ENCODE assay signal across 1 cellular context in the genomic region with DNA sequence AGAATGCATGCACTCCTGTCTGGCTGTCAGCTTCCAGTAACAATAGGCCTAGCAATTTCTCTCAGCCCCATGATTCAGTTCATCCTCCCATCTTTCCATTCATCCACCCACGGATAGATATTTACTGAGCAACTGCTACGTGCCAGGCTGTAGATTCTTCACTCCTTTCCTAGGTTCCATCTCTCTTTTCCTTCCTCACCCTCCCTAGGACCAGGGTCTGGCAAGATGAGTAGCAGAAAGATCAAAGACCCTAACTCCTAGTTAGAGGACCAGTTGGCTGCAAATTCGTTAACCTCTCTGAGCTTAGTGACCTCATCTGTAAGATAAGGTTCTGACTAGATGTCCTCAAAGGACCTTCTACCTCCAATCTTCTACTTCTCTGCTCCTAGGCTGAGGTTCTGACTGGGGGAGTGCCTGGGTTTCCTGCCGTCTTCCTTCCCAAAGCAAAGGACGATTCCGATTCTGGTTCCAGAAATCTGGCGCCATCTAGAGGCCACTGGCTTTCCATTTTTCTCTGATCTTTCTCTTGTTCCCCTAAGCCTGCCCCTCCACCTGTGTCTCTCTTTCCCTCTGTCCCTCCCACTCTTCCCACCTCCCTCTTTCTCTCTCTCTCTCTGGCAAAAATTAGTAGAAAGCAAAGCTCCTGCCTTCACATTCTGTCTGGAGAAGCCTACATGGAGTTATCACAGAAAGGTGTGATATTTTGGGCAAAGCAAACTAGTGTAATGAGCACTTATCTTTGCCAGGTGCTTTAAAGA.
A peak's percentile ranks its signal among the peaks of the same experiment; 100 is the strongest.
TF ChIP-seq lines count a peak whose summit lies in the region.

No MANE protein-coding gene starts in this region.

TF ChIP-seq in K562, 482 proteins besides CTCF, POLR2A, EP300 and RAD21 (continued from another document and continues in another):
- TF ChIP-seq, protein P1, sequence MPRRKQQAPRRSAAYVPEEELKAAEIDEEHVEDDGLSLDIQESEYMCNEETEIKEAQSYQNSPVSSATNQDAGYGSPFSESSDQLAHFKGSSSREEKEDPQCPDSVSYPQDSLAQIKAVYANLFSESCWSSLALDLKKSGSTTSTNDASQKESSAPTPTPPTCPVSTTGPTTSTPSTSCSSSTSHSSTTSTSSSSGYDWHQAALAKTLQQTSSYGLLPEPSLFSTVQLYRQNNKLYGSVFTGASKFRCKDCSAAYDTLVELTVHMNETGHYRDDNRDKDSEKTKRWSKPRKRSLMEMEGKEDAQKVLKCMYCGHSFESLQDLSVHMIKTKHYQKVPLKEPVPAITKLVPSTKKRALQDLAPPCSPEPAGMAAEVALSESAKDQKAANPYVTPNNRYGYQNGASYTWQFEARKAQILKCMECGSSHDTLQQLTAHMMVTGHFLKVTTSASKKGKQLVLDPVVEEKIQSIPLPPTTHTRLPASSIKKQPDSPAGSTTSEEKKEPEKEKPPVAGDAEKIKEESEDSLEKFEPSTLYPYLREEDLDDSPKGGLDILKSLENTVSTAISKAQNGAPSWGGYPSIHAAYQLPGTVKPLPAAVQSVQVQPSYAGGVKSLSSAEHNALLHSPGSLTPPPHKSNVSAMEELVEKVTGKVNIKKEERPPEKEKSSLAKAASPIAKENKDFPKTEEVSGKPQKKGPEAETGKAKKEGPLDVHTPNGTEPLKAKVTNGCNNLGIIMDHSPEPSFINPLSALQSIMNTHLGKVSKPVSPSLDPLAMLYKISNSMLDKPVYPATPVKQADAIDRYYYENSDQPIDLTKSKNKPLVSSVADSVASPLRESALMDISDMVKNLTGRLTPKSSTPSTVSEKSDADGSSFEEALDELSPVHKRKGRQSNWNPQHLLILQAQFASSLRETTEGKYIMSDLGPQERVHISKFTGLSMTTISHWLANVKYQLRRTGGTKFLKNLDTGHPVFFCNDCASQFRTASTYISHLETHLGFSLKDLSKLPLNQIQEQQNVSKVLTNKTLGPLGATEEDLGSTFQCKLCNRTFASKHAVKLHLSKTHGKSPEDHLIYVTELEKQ (CRISPR knock-in tag; IDR thresholded peaks at IDR 0.05): peak; percentile 44; the same call in 1 of the 2 replicates
- TF ChIP-seq NR2C1 (IDR thresholded peaks at IDR 0.05) (no peak), NR2C1 (tag; IDR thresholded peaks at IDR 0.05) (peak; percentile 46; the same call in 1 of the 2 replicates), ZNF121 (CRISPR knock-in tag; conservative IDR thresholded peaks at IDR 0.05) (no peak), FOXK2 (conservative IDR thresholded peaks at IDR 0.05 in 1 of 2, IDR thresholded peaks at IDR 0.05 in 1 of 2; ENCODE audit: low read depth in 2 of 2) (peak in 1 of 2 experiments; percentile 34; a peak in 1 of 4 replicates), ZFP36 (IDR thresholded peaks at IDR 0.05; ENCODE audit: low read depth, low read length, partially characterized antibody) (peak; percentile 6), ADNP (tag; IDR thresholded peaks at IDR 0.05) (peak; percentile 76), TBL1XR1 (IDR thresholded peaks at IDR 0.05; ENCODE audit: low read length in 2 of 2) (0 out of 4 replicates have a peak, but pooled peaks of 1 of the 2 experiments have one; percentile 2), ZNF311 (CRISPR knock-in tag; IDR thresholded peaks at IDR 0.05) (0 out of 2 replicates have a peak, but pooled peaks have one; percentile 20), ARNT (IDR thresholded peaks at IDR 0.05) (peak in 1 of 2 experiments; percentile 63; a peak in 1 of 4 replicates), CBX3 (IDR thresholded peaks at IDR 0.05; ENCODE audit: borderline replicate concordance in 1 of 2, low read length in 2 of 2) (peak in 1 of 2 experiments; percentile 25; a peak in 1 of 3 replicates), POLR2B (IDR thresholded peaks at IDR 0.05; ENCODE audit: low read depth, partially characterized antibody) (no peak), NFE2 (IDR thresholded peaks at IDR 0.05; ENCODE audit: low read depth) (no peak), LCOR (CRISPR knock-in tag; IDR thresholded peaks at IDR 0.05) (no peak), ZNF589 (CRISPR knock-in tag; IDR thresholded peaks at IDR 0.05; ENCODE audit: low read depth) (no peak), FOXP1 (CRISPR knock-in tag; IDR thresholded peaks at IDR 0.05) (0 out of 2 replicates have a peak, but pooled peaks have one; percentile 39), ZSCAN29 (IDR thresholded peaks at IDR 0.05) (no peak), STAG1 (CRISPR knock-in tag; IDR thresholded peaks at IDR 0.05; ENCODE audit: borderline replicate concordance) (peak; percentile 13; the same call in 1 of the 2 replicates), ATF1 (CRISPR knock-in tag; IDR thresholded peaks at IDR 0.05) (no peak), ATF1 (tag; IDR thresholded peaks at IDR 0.05) (peak; percentile 45; the same call in 1 of the 2 replicates), HMG20B (CRISPR knock-in tag; IDR thresholded peaks at IDR 0.05) (no peak), PRPF4 (IDR thresholded peaks at IDR 0.05; ENCODE audit: insufficient read depth, low read depth, low read length, poor library complexity, severe bottlenecking) (no peak), NBN (IDR thresholded peaks at IDR 0.05; ENCODE audit: low read depth) (0 out of 2 replicates have a peak, but pooled peaks have one; percentile 38), ZNF431 (CRISPR knock-in tag; IDR thresholded peaks at IDR 0.05) (no peak), EGR1 (conservative IDR thresholded peaks at IDR 0.05) (peak; percentile 86), ATF7 (IDR thresholded peaks at IDR 0.05) (peak; percentile 88), JUND (IDR thresholded peaks at IDR 0.05; ENCODE audit: borderline replicate concordance, low read depth, low read length) (peak; percentile 57; the same call in 1 of the 2 replicates), JUND (tag; IDR thresholded peaks at IDR 0.05; ENCODE audit: borderline replicate concordance, low read depth, low read length) (peak; percentile 94), NR2C2 (CRISPR knock-in tag; IDR thresholded peaks at IDR 0.05) (no peak), NR2C2 (tag; IDR thresholded peaks at IDR 0.05) (0 out of 2 replicates have a peak, but pooled peaks have one; percentile 29), ZNF551 (CRISPR knock-in tag; IDR thresholded peaks at IDR 0.05) (no peak), ELF4 (CRISPR knock-in tag; IDR thresholded peaks at IDR 0.05) (peak; percentile 79; the same call in 1 of the 2 replicates)
- TF ChIP-seq, protein P2, sequence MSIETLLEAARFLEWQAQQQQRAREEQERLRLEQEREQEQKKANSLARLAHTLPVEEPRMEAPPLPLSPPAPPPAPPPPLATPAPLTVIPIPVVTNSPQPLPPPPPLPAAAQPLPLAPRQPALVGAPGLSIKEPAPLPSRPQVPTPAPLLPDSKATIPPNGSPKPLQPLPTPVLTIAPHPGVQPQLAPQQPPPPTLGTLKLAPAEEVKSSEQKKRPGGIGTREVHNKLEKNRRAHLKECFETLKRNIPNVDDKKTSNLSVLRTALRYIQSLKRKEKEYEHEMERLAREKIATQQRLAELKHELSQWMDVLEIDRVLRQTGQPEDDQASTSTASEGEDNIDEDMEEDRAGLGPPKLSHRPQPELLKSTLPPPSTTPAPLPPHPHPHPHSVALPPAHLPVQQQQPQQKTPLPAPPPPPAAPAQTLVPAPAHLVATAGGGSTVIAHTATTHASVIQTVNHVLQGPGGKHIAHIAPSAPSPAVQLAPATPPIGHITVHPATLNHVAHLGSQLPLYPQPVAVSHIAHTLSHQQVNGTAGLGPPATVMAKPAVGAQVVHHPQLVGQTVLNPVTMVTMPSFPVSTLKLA (conservative IDR thresholded peaks at IDR 0.05): no peak
- TF ChIP-seq, protein P3, sequence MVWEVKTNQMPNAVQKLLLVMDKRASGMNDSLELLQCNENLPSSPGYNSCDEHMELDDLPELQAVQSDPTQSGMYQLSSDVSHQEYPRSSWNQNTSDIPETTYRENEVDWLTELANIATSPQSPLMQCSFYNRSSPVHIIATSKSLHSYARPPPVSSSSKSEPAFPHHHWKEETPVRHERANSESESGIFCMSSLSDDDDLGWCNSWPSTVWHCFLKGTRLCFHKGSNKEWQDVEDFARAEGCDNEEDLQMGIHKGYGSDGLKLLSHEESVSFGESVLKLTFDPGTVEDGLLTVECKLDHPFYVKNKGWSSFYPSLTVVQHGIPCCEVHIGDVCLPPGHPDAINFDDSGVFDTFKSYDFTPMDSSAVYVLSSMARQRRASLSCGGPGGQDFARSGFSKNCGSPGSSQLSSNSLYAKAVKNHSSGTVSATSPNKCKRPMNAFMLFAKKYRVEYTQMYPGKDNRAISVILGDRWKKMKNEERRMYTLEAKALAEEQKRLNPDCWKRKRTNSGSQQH (CRISPR knock-in tag; IDR thresholded peaks at IDR 0.05): peak; percentile 83; the same call in 1 of the 2 replicates
- TF ChIP-seq, protein P4, sequence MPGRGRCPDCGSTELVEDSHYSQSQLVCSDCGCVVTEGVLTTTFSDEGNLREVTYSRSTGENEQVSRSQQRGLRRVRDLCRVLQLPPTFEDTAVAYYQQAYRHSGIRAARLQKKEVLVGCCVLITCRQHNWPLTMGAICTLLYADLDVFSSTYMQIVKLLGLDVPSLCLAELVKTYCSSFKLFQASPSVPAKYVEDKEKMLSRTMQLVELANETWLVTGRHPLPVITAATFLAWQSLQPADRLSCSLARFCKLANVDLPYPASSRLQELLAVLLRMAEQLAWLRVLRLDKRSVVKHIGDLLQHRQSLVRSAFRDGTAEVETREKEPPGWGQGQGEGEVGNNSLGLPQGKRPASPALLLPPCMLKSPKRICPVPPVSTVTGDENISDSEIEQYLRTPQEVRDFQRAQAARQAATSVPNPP (IDR thresholded peaks at IDR 0.05; ENCODE audit: borderline replicate concordance, insufficient read depth, insufficient read length): no peak
- TF ChIP-seq, protein P5, sequence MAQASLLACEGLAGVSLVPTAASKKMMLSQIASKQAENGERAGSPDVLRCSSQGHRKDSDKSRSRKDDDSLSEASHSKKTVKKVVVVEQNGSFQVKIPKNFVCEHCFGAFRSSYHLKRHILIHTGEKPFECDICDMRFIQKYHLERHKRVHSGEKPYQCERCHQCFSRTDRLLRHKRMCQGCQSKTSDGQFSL (CRISPR knock-in tag; IDR thresholded peaks at IDR 0.05): no peak
- TF ChIP-seq, protein P5 (tag; IDR thresholded peaks at IDR 0.05): 0 out of 4 replicates have a peak, but pooled peaks of 1 of the 2 experiments have one; percentile 14
- TF ChIP-seq, protein P6, sequence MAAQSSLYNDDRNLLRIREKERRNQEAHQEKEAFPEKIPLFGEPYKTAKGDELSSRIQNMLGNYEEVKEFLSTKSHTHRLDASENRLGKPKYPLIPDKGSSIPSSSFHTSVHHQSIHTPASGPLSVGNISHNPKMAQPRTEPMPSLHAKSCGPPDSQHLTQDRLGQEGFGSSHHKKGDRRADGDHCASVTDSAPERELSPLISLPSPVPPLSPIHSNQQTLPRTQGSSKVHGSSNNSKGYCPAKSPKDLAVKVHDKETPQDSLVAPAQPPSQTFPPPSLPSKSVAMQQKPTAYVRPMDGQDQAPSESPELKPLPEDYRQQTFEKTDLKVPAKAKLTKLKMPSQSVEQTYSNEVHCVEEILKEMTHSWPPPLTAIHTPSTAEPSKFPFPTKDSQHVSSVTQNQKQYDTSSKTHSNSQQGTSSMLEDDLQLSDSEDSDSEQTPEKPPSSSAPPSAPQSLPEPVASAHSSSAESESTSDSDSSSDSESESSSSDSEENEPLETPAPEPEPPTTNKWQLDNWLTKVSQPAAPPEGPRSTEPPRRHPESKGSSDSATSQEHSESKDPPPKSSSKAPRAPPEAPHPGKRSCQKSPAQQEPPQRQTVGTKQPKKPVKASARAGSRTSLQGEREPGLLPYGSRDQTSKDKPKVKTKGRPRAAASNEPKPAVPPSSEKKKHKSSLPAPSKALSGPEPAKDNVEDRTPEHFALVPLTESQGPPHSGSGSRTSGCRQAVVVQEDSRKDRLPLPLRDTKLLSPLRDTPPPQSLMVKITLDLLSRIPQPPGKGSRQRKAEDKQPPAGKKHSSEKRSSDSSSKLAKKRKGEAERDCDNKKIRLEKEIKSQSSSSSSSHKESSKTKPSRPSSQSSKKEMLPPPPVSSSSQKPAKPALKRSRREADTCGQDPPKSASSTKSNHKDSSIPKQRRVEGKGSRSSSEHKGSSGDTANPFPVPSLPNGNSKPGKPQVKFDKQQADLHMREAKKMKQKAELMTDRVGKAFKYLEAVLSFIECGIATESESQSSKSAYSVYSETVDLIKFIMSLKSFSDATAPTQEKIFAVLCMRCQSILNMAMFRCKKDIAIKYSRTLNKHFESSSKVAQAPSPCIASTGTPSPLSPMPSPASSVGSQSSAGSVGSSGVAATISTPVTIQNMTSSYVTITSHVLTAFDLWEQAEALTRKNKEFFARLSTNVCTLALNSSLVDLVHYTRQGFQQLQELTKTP (IDR thresholded peaks at IDR 0.05; ENCODE audit: low read depth in 1 of 2, partially characterized antibody in 2 of 2): peak in 1 of 2 experiments; percentile 34
- TF ChIP-seq, protein P7, sequence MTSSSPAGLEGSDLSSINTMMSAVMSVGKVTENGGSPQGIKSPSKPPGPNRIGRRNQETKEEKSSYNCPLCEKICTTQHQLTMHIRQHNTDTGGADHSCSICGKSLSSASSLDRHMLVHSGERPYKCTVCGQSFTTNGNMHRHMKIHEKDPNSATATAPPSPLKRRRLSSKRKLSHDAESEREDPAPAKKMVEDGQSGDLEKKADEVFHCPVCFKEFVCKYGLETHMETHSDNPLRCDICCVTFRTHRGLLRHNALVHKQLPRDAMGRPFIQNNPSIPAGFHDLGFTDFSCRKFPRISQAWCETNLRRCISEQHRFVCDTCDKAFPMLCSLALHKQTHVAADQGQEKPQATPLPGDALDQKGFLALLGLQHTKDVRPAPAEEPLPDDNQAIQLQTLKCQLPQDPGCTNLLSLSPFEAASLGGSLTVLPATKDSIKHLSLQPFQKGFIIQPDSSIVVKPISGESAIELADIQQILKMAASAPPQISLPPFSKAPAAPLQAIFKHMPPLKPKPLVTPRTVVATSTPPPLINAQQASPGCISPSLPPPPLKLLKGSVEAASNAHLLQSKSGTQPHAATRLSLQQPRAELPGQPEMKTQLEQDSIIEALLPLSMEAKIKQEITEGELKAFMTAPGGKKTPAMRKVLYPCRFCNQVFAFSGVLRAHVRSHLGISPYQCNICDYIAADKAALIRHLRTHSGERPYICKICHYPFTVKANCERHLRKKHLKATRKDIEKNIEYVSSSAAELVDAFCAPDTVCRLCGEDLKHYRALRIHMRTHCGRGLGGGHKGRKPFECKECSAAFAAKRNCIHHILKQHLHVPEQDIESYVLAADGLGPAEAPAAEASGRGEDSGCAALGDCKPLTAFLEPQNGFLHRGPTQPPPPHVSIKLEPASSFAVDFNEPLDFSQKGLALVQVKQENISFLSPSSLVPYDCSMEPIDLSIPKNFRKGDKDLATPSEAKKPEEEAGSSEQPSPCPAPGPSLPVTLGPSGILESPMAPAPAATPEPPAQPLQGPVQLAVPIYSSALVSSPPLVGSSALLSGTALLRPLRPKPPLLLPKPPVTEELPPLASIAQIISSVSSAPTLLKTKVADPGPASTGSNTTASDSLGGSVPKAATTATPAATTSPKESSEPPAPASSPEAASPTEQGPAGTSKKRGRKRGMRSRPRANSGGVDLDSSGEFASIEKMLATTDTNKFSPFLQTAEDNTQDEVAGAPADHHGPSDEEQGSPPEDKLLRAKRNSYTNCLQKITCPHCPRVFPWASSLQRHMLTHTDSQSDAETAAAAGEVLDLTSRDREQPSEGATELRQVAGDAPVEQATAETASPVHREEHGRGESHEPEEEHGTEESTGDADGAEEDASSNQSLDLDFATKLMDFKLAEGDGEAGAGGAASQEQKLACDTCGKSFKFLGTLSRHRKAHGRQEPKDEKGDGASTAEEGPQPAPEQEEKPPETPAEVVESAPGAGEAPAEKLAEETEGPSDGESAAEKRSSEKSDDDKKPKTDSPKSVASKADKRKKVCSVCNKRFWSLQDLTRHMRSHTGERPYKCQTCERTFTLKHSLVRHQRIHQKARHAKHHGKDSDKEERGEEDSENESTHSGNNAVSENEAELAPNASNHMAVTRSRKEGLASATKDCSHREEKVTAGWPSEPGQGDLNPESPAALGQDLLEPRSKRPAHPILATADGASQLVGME (CRISPR knock-in tag; IDR thresholded peaks at IDR 0.05): 0 out of 2 replicates have a peak, but pooled peaks have one; percentile 45
